ENCODE assay signal across 1 cellular context in genomic region chr1:94819584-94819944, GRCh38.
TF ChIP-seq lines count a peak whose summit lies in the region.

No MANE protein-coding gene starts in this region.

TF ChIP-seq in IMR-90, 13 proteins besides CTCF, POLR2A, EP300 and RAD21 (continued from another document):
- TF ChIP-seq USF2 (IDR thresholded peaks at IDR 0.05; ENCODE audit: low read depth, low read length) = no peak
- no peak for TF ChIP-seq FOS (IDR thresholded peaks at IDR 0.05; ENCODE audit: low read depth, low read length)
- TF ChIP-seq CEBPB (IDR thresholded peaks at IDR 0.05; ENCODE audit: low read depth, low read length) = no peak
- TF ChIP-seq ELK1 (IDR thresholded peaks at IDR 0.05; ENCODE audit: borderline replicate concordance, low read depth, low read length) = no peak
- no peak for TF ChIP-seq MAZ (IDR thresholded peaks at IDR 0.05; ENCODE audit: borderline replicate concordance, low read depth, low read length)
- no peak for TF ChIP-seq BHLHE40 (IDR thresholded peaks at IDR 0.05; ENCODE audit: low read depth, low read length)
